Comparison of ENCODE assay signal across 32 cellular contexts in the genomic region with DNA sequence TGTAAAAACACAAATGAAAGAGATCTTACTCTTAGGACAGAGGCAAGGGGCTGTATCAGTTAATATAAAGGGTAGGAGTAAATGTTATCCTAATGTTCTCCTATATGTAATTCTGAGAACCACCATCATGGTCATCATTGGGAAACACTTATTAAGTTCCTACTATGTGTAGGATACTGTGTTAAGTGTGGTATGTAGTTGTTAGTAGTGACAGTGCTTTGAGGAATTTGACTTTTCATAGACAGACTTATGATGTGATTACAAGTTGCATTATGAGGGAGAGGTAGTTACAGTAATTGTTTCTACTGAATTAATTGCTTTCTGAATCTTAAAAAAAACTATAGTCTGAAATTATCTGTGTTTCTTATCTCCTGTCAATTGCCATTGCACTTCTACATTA.
"Had no signal": no experiment of that assay in that cellular context is flagged by ENCODE, and none has a peak within 500 bp of the region (broad histone marks: within the 10 kb centered on the region; RNA-seq: fewer than 3 reads in every experiment).

No MANE protein-coding gene starts in this region.

- H3K27me3 ChIP-seq: adrenal gland, ascending aorta, breast epithelium, cardiac muscle cell, colonic mucosa had no signal

- H3K4me3 ChIP-seq: adrenal gland, ascending aorta, breast epithelium, cardiac muscle cell, colonic mucosa had no signal

- H3K27ac ChIP-seq: adrenal gland, ascending aorta, breast epithelium, cardiac muscle cell, colonic mucosa, epithelial cell of prostate, VCaP had no signal

- ATAC-seq: activated CD4-positive, CD25-positive, alpha-beta regulatory T cell treated with anti-CD3 and anti-CD28 coated beads, Interleukin-2, amount 50 U/mL, for 24 hours; activated T-cell treated with anti-CD3 and anti-CD28 coated beads, Interleukin-2, amount 50 U/mL, for 4 hours; T-helper 17 cell had no signal

- H3K4me1 ChIP-seq: adrenal gland, ascending aorta, breast epithelium, colonic mucosa had no signal

- H3K27ac Mint-ChIP-seq: activated B cell treated with CpG ODN at 0.5 μM for 24 hours; activated CD4-positive, alpha-beta memory T cell treated with anti-CD3 and anti-CD28 coated beads, Interleukin-2, amount 10 ng/mL, durations not matched to agents 7 days and 5 days; activated CD4-positive, alpha-beta T cell treated with anti-CD3 and anti-CD28 coated beads, Interleukin-2, amount 10 ng/mL, durations not matched to agents 24 days and 14 days; activated naive CD4-positive, alpha-beta T cell treated with anti-CD3 and anti-CD28 coated beads for 36 hours; activated naive CD4-positive, alpha-beta T cell treated with anti-CD3 and anti-CD28 coated beads, Interleukin-2, amount 50 U/mL, for 24 hours; activated naive CD8-positive, alpha-beta T cell treated with anti-CD3 and anti-CD28 coated beads for 36 hours; activated naive CD8-positive, alpha-beta T cell treated with anti-CD3 and anti-CD28 coated beads, Interleukin-2, amount 50 U/mL, for 24 hours; activated T-helper 1 cell treated with anti-CD3 and anti-CD28 coated beads, Interleukin-12 subunit alpha, Interleukin-12 subunit beta, Interleukin-2, Interleukin-4 antibody, amounts not matched to agents 30 ng/mL and 10 ng/mL and 1 ng/mL, durations not matched to agents 14 hours and 24 hours and 36 hours; activated T-helper 2 cell treated with anti-CD3 and anti-CD28 coated beads, Interferon-gamma antibody, Interleukin-2, Interleukin-4, amounts not matched to agents 10 μg/mL and 5 μg/mL and 100 μg/mL, durations not matched to agents 14 hours and 24 hours and 36 hours; T-helper 17 cell; T-helper 2 cell treated with Interferon-gamma antibody and Interleukin-4, amounts not matched to agents 5 μg/mL and 100 μg/mL, for 36 hours had no signal

- H3K9me3 Mint-ChIP-seq: activated B cell treated with CpG ODN at 0.5 μM for 24 hours; activated CD4-positive, alpha-beta memory T cell treated with anti-CD3 and anti-CD28 coated beads, Interleukin-2, amount 10 ng/mL, durations not matched to agents 7 days and 5 days; activated CD4-positive, alpha-beta T cell treated with anti-CD3 and anti-CD28 coated beads, Interleukin-2, amount 10 ng/mL, durations not matched to agents 24 days and 14 days; activated naive CD4-positive, alpha-beta T cell treated with anti-CD3 and anti-CD28 coated beads for 36 hours; activated naive CD4-positive, alpha-beta T cell treated with anti-CD3 and anti-CD28 coated beads, Interleukin-2, amount 50 U/mL, for 24 hours; activated naive CD8-positive, alpha-beta T cell treated with anti-CD3 and anti-CD28 coated beads for 36 hours; activated naive CD8-positive, alpha-beta T cell treated with anti-CD3 and anti-CD28 coated beads, Interleukin-2, amount 50 U/mL, for 24 hours; activated T-cell treated with anti-CD3 and anti-CD28 coated beads, Interleukin-2, amount 50 U/mL, for 4 hours; activated T-helper 1 cell treated with anti-CD3 and anti-CD28 coated beads, Interleukin-12 subunit alpha, Interleukin-12 subunit beta, Interleukin-2, Interleukin-4 antibody, amounts not matched to agents 30 ng/mL and 10 ng/mL and 1 ng/mL, durations not matched to agents 14 hours and 24 hours and 36 hours; activated T-helper 2 cell treated with anti-CD3 and anti-CD28 coated beads, Interferon-gamma antibody, Interleukin-2, Interleukin-4, amounts not matched to agents 10 μg/mL and 5 μg/mL and 100 μg/mL, durations not matched to agents 14 hours and 24 hours and 36 hours; brain; T-helper 2 cell treated with Interferon-gamma antibody and Interleukin-4, amounts not matched to agents 5 μg/mL and 100 μg/mL, for 36 hours had no signal

- DNase-seq: activated B cell treated with CpG ODN at 0.5 μM for 24 hours; activated CD4-positive, alpha-beta memory T cell treated with anti-CD3 and anti-CD28 coated beads, Interleukin-2, amount 10 ng/mL, durations not matched to agents 7 days and 5 days; activated CD4-positive, alpha-beta T cell treated with anti-CD3 and anti-CD28 coated beads, Interleukin-2, amount 10 ng/mL, durations not matched to agents 24 days and 14 days; activated CD8-positive, alpha-beta memory T cell treated with anti-CD3 and anti-CD28 coated beads, Interleukin-2, amount 50 U/mL, for 48 hours; activated effector memory CD4-positive, alpha-beta T cell treated with anti-CD3 and anti-CD28 coated beads, Interleukin-2, amount 50 U/mL, for 16 hours; activated naive CD4-positive, alpha-beta T cell treated with anti-CD3 and anti-CD28 coated beads for 36 hours; activated naive CD8-positive, alpha-beta T cell treated with anti-CD3 and anti-CD28 coated beads for 36 hours; activated naive CD8-positive, alpha-beta T cell treated with anti-CD3 and anti-CD28 coated beads, Interleukin-2, amount 50 U/mL, for 24 hours; activated T-cell treated with anti-CD3 and anti-CD28 coated beads for 4 hours; activated T-cell treated with anti-CD3 and anti-CD28 coated beads, Interleukin-2, amount 50 U/mL, for 4 hours; adrenal gland; central memory CD4-positive, alpha-beta T cell; cerebellar nuclear complex; colonic mucosa; effector CD8-positive, alpha-beta T cell; foreskin fibroblast; head of caudate nucleus; SW 1271; T-helper 1 cell; T-helper 17 cell; T1000 had no signal

- H3K4me3 Mint-ChIP-seq: activated B cell treated with CpG ODN at 0.5 μM for 24 hours; activated CD4-positive, alpha-beta memory T cell treated with anti-CD3 and anti-CD28 coated beads, Interleukin-2, amount 10 ng/mL, durations not matched to agents 7 days and 5 days; activated CD4-positive, alpha-beta T cell treated with anti-CD3 and anti-CD28 coated beads, Interleukin-2, amount 10 ng/mL, durations not matched to agents 24 days and 14 days; activated naive CD4-positive, alpha-beta T cell treated with anti-CD3 and anti-CD28 coated beads for 36 hours; activated naive CD4-positive, alpha-beta T cell treated with anti-CD3 and anti-CD28 coated beads, Interleukin-2, amount 50 U/mL, for 24 hours; activated naive CD8-positive, alpha-beta T cell treated with anti-CD3 and anti-CD28 coated beads for 36 hours; activated naive CD8-positive, alpha-beta T cell treated with anti-CD3 and anti-CD28 coated beads, Interleukin-2, amount 50 U/mL, for 24 hours; activated T-cell treated with anti-CD3 and anti-CD28 coated beads, Interleukin-2, amount 50 U/mL, for 4 hours; activated T-helper 1 cell treated with anti-CD3 and anti-CD28 coated beads, Interleukin-12 subunit alpha, Interleukin-12 subunit beta, Interleukin-2, Interleukin-4 antibody, amounts not matched to agents 30 ng/mL and 10 ng/mL and 1 ng/mL, durations not matched to agents 14 hours and 24 hours and 36 hours; brain; T-helper 17 cell; T-helper 2 cell treated with Interferon-gamma antibody and Interleukin-4, amounts not matched to agents 5 μg/mL and 100 μg/mL, for 36 hours had no signal

- H3K27me3 Mint-ChIP-seq: activated B cell treated with CpG ODN at 0.5 μM for 24 hours; activated CD4-positive, alpha-beta memory T cell treated with anti-CD3 and anti-CD28 coated beads, Interleukin-2, amount 10 ng/mL, durations not matched to agents 7 days and 5 days; activated CD4-positive, alpha-beta T cell treated with anti-CD3 and anti-CD28 coated beads, Interleukin-2, amount 10 ng/mL, durations not matched to agents 24 days and 14 days; activated naive CD4-positive, alpha-beta T cell treated with anti-CD3 and anti-CD28 coated beads, Interleukin-2, amount 50 U/mL, for 24 hours; activated naive CD8-positive, alpha-beta T cell treated with anti-CD3 and anti-CD28 coated beads for 36 hours; activated naive CD8-positive, alpha-beta T cell treated with anti-CD3 and anti-CD28 coated beads, Interleukin-2, amount 50 U/mL, for 24 hours; brain; T-helper 17 cell had no signal

- H3K9me3 ChIP-seq: adrenal gland, ascending aorta, breast epithelium, colonic mucosa had no signal

- H3K4me1 Mint-ChIP-seq: activated B cell treated with CpG ODN at 0.5 μM for 24 hours; activated CD4-positive, alpha-beta memory T cell treated with anti-CD3 and anti-CD28 coated beads, Interleukin-2, amount 10 ng/mL, durations not matched to agents 7 days and 5 days; activated naive CD4-positive, alpha-beta T cell treated with anti-CD3 and anti-CD28 coated beads, Interleukin-2, amount 50 U/mL, for 24 hours; activated naive CD8-positive, alpha-beta T cell treated with anti-CD3 and anti-CD28 coated beads for 36 hours; brain; T-helper 17 cell had no signal
